Comparison of ENCODE assay signal across 19 cellular contexts in the genomic region with DNA sequence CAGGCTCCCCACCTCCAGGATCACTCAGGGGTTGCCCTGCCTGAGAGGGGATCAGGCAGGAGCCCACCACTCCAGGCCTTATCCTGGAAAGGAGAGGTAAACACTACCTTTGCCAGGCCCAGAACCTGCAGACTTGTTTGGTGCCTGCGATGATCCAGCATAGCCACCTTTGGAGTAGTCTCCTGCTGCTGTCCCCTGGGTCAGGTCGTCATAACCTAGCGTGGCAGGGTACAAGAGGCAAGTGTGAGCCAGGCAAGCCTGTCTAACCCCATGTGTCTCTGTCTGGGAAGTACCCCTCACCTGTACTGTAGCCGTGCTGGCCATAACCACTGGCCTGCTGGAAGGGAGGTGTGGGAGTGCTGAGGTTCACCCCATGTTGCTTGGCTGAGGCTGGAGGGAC.
"Had no signal": no experiment of that assay in that cellular context is flagged by ENCODE, and none has a peak within 500 bp of the region (broad histone marks: within the 10 kb centered on the region; RNA-seq: fewer than 3 reads in every experiment).

No MANE protein-coding gene starts in this region.

- H3K27ac Mint-ChIP-seq: activated CD8-positive, alpha-beta memory T cell treated with anti-CD3 and anti-CD28 coated beads, Interleukin-2, amount 10 ng/mL, durations not matched to agents 7 days and 5 days; dendritic cell treated with granulocyte-macrophage colony-stimulating factor and Interleukin-4, amounts not matched to agents 40 ng/mL and 50 ng/mL, for 4 days; natural killer cell; T-helper 17 cell had no signal

- H3K4me3 Mint-ChIP-seq: activated CD8-positive, alpha-beta memory T cell treated with anti-CD3 and anti-CD28 coated beads, Interleukin-2, amount 10 ng/mL, durations not matched to agents 7 days and 5 days; dendritic cell treated with granulocyte-macrophage colony-stimulating factor and Interleukin-4, amounts not matched to agents 40 ng/mL and 50 ng/mL, for 4 days; natural killer cell; T-helper 17 cell had no signal

- DNase-seq: activated CD4-positive, alpha-beta T cell treated with anti-CD3 and anti-CD28 coated beads, Interleukin-2, amount 50 U/mL, for 48 hours; activated CD8-positive, alpha-beta memory T cell treated with anti-CD3 and anti-CD28 coated beads, Interleukin-2, amount 10 ng/mL, durations not matched to agents 7 days and 5 days; activated effector memory CD4-positive, alpha-beta T cell treated with Interleukin-2 at 50 U/mL for 16 hours; activated naive CD4-positive, alpha-beta T cell treated with anti-CD3 and anti-CD28 coated beads, Interleukin-2, amount 50 U/mL, for 16 hours; effector memory CD4-positive, alpha-beta T cell; hippocampal formation; left colon; lower lobe of right lung; natural killer cell; retina; stimulated activated CD4-positive, alpha-beta T cell treated with anti-CD3 and anti-CD28 coated beads, Interleukin-12 subunit alpha, Interleukin-12 subunit beta, amount 100 ng/mL, for 4 hours; stimulated activated CD4-positive, alpha-beta T cell treated with anti-CD3 and anti-CD28 coated beads, Interleukin-1b, Interleukin-23, amount 100 ng/mL, for 48 hours; stimulated activated naive CD8-positive, alpha-beta T cell treated with anti-CD3 and anti-CD28 coated beads, Interleukin-15, Interleukin-2, amounts not matched to agents 100 U/mL and 50 U/mL, for 24 hours; T-helper 17 cell; uterus had no signal

- ATAC-seq: activated CD8-positive, alpha-beta memory T cell treated with anti-CD3 and anti-CD28 coated beads, Interleukin-2, amount 10 ng/mL, durations not matched to agents 7 days and 5 days; left colon; lower lobe of right lung; natural killer cell; stimulated activated naive CD8-positive, alpha-beta T cell treated with anti-CD3 and anti-CD28 coated beads, Interleukin-15, Interleukin-2, amounts not matched to agents 100 U/mL and 50 U/mL, for 24 hours; T-helper 17 cell had no signal

- H3K4me3 ChIP-seq: ascending aorta, breast epithelium, lower lobe of right lung, tibial nerve, uterus had no signal

- H3K36me3 ChIP-seq: breast epithelium, uterus had no signal

- H3K27ac ChIP-seq: lower lobe of right lung, tibial nerve, uterus had no signal

- H3K4me1 Mint-ChIP-seq: activated CD8-positive, alpha-beta memory T cell treated with anti-CD3 and anti-CD28 coated beads, Interleukin-2, amount 10 ng/mL, durations not matched to agents 7 days and 5 days had no signal

- H3K27me3 Mint-ChIP-seq: activated CD8-positive, alpha-beta memory T cell treated with anti-CD3 and anti-CD28 coated beads, Interleukin-2, amount 10 ng/mL, durations not matched to agents 7 days and 5 days; dendritic cell treated with granulocyte-macrophage colony-stimulating factor and Interleukin-4, amounts not matched to agents 40 ng/mL and 50 ng/mL, for 4 days; T-helper 17 cell had no signal

- H3K4me1 ChIP-seq: breast epithelium, lower lobe of right lung, uterus had no signal

- H3K27me3 ChIP-seq: ascending aorta, breast epithelium, tibial nerve, uterus had no signal

- H3K9me3 ChIP-seq: ascending aorta, breast epithelium, lower lobe of right lung, tibial nerve, uterus had no signal

- H3K9me3 Mint-ChIP-seq: dendritic cell treated with granulocyte-macrophage colony-stimulating factor and Interleukin-4, amounts not matched to agents 40 ng/mL and 50 ng/mL, for 4 days; natural killer cell had no signal
